In genomic region chr6:125839879-125840278, GRCh38 we compare ENCODE assay signal across 15 cellular contexts.
"Had no signal": no experiment of that assay in that cellular context is flagged by ENCODE, and none has a peak within 500 bp of the region (broad histone marks: within the 10 kb centered on the region; RNA-seq: fewer than 3 reads in every experiment).

No MANE protein-coding gene starts in this region.

- DNase-seq: activated CD4-positive, alpha-beta T cell treated with anti-CD3 and anti-CD28 coated beads for 4 hours; activated naive CD4-positive, alpha-beta T cell treated with Interleukin-2 at 50 U/mL for 16 hours; activated naive CD8-positive, alpha-beta T cell treated with anti-CD3 and anti-CD28 coated beads, Interleukin-2, amount 50 U/mL, for 24 hours; esophagus squamous epithelium; foreskin keratinocyte; left lung; psoas muscle; sigmoid colon; stimulated activated CD4-positive, alpha-beta T cell treated with anti-CD3 and anti-CD28 coated beads, Interleukin-4, amount 100 ng/mL, for 1 hour; stimulated activated CD8-positive, alpha-beta memory T cell treated with anti-CD3 and anti-CD28 coated beads, Interleukin-4, amount 100 ng/mL, for 48 hours; T-helper 1 cell; WERI-Rb-1 had no signal

- H3K9me3 ChIP-seq: esophagus squamous epithelium, left lung, psoas muscle, sigmoid colon, SJSA1 had no signal

- H3K36me3 ChIP-seq: esophagus squamous epithelium, left lung, sigmoid colon, SJSA1, WERI-Rb-1 had no signal

- H3K4me1 ChIP-seq: foreskin keratinocyte, SJSA1 had no signal

- H3K27ac ChIP-seq: foreskin keratinocyte, left lung, psoas muscle, sigmoid colon, SJSA1, WERI-Rb-1 had no signal

- H3K4me3 ChIP-seq: esophagus squamous epithelium, left lung, psoas muscle, sigmoid colon, SJSA1 had no signal

- FAIRE-seq: islet of Langerhans had no signal

- H3K27me3 ChIP-seq: esophagus squamous epithelium, foreskin keratinocyte, left lung, sigmoid colon, SJSA1 had no signal

- ATAC-seq: activated naive CD8-positive, alpha-beta T cell treated with anti-CD3 and anti-CD28 coated beads, Interleukin-2, amount 50 U/mL, for 24 hours; foreskin keratinocyte; left lung; natural killer cell treated with Interleukin-12 subunit alpha and Interleukin-12 subunit beta and Interleukin-15 and Interleukin-18, amount 100 ng/mL, for 72 hours; psoas muscle had no signal
